Comparison of ENCODE assay signal across 8 cellular contexts in the genomic region with DNA sequence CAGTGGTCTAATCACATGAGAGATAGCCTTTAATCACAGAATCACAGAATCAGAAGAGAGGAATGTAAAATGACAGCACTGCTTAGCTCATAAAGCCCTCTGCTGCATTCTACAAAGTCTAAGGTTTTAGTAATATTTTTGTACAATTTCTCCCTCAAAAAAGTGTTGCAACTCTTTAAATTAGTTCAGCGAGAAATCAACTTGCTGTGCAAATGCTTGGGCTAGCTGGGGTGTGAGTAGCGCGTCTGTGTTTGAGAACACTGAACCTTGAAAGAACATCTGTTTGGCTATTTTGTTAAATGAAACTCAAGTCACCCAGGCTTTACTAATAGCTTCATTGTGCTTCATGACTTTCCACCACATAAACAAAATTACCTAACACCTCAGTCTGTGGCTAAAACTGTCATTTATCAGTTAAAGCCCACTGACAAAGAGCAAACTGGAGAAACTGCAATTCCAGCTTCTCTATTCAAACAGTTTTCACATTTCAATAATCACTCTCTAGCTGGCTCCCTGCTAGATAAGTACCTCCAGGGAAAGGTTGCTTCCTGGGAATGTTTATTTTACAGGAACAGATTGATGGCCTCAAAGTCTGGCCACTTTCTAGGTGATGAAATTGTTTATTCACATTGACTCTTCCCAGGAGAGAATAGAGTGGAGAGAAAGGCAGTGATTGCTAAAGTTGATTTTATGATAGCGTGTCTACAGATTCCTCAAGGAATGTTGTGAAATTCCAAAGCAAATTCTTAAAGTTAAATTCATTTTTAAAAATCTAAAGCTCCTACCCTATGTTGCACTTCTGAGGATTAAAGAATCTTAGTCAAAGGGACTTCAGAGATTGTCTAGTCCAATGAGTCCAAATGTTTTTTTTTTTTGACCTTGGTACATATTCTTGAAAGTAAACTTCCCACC. TPM values are rescaled to one million over a fixed set of nuclear protein-coding genes. Genes with fewer than 3 reads are reported as not detected.
A peak's percentile ranks its signal among the peaks of the same experiment; 100 is the strongest.
DNase-seq lines count a peak whose midpoint lies in the region; ATAC-seq and TF ChIP-seq lines count a peak whose summit lies in the region.

No MANE protein-coding gene starts in this region.

- no peak for TF ChIP-seq POLR2A in spleen (IDR thresholded peaks at IDR 0.05)

- H3K27ac ChIP-seq in spleen (peak overlapping the region in 3 of 8 donors; percentile 6 to 45 (median 43)), SJCRH30 (no peak overlapping the region)

- H3K4me3 ChIP-seq in spleen (no peak overlapping the region), SJCRH30 (no peak overlapping the region)

- 58 to 63% (median 61%) methylated on average over 4 of the region's 4 CpGs for WGBS in spleen, 5 donors

- H3K36me3 ChIP-seq in spleen = no peaks in the 10 kb centered on the region
- no peaks in the 10 kb centered on the region for H3K36me3 ChIP-seq in SJCRH30

- TF ChIP-seq CTCF in spleen (IDR thresholded peaks at IDR 0.05 in 8 of 11, conservative IDR thresholded peaks at IDR 0.05 in 3 of 11) = no peak

- no peaks in the 10 kb centered on the region for H3K9me3 ChIP-seq in spleen
- no peaks in the 10 kb centered on the region for H3K9me3 ChIP-seq in SJCRH30 (replicated peaks)

- H3K27me3 ChIP-seq in spleen (replicated peaks in 1 of 7) = no peaks in the 10 kb centered on the region
- peaks cover 7% of the 10 kb centered on the region for H3K27me3 ChIP-seq in SJCRH30

- intact Hi-C loops in spleen (cut with DNase I; ENCODE audit: low total_unique reads) = loop anchor here (5.0 to 10.0 kb wide), 2 partner anchors 102 to 465 kb away; a partner anchor contains a TSS

- peak; percentile 91 for DNase-seq in EL
- DNase-seq in NCI-H146 (lab: John Stamatoyannopoulos, UW) = peak; percentile 51
- DNase-seq in glomerular visceral epithelial cell (ENCODE audit: extremely low spot score) = peak; percentile 91
- DNase-seq in spleen = no peak
- no peak for DNase-seq in NCI-H1930 (lab: John Stamatoyannopoulos, UW)
- DNase-seq in SJCRH30 = no peak
- no peak for DNase-seq in NCI-H1048 (lab: John Stamatoyannopoulos, UW)

- H3K4me1 ChIP-seq in spleen = peaks cover 0 to 39% (median 16%) of the 10 kb centered on the region in 6 donors
- H3K4me1 ChIP-seq in SJCRH30 = no peaks in the 10 kb centered on the region; the same call in 1 of the 2 replicates

- ATAC-seq in GM21717 (IDR thresholded peaks at IDR 0.05; ENCODE audit: unreplicated experiment) = peak; percentile 55

RNA-seq across cellular contexts. Expression of a gene that starts 36.0 kb away (rescaled TPM):
- 100 to 1,000 TPM in 6 of 7 donors, 10 to 100 TPM in 1; 98.0 to 246 (median 171) TPM for total RNA-seq in spleen
- polyA plus RNA-seq in spleen = 10 to 100 TPM; 19.5 to 61.4 (median 25.6) TPM
- total RNA-seq in SJCRH30 (2014; rRNA removed; shearing (Covaris generic)) = 130 and 135 TPM in 2 replicates

Comparison
In these comparisons a context has a peak if more than half of its experiments do, and no peak if none do; other contexts are left out.
1. DNase-seq: peak in EL (single experiment), NCI-H146 (single experiment) and glomerular visceral epithelial cell (single experiment); none in spleen (single experiment), NCI-H1930 (0 of 2), SJCRH30 (0 of 2) and NCI-H1048 (single experiment).